ENCODE assay signal across 8 cellular contexts in the genomic region with DNA sequence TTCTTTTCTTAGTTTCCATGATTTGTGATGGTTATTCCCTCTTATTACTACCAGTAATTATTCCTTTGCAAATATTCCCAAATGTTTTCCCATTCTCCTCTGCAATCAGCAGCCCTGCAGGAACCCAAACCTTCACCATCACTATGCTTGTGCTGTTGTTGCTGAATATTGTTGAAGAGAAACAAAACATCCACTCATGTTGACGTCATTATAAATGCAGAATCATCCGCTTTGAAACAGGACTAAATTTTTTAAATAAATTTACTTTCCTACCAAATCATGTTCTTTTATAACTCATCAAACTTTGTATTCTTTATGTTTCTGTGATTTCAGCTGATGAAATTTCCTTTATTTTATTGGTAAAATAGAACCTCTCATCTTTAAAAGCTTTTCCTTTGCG.
"Had no signal": no experiment of that assay in that cellular context is flagged by ENCODE, and none has a peak within 500 bp of the region (broad histone marks: within the 10 kb centered on the region; RNA-seq: fewer than 3 reads in every experiment).

No MANE protein-coding gene starts in this region.

- H3K36me3 ChIP-seq: HAP-1 had no signal

- FAIRE-seq: K562 had no signal

- DNase-seq: GOT3, H7, IMR-90, KG1 had no signal

- H3K27ac ChIP-seq: HL-60 had no signal

- H3K4me3 ChIP-seq: HAP-1, K562 had no signal

- ATAC-seq: HCT116, K562 had no signal

- H3K4me1 ChIP-seq: HAP-1 had no signal
